ENCODE assay signal across 8 cellular contexts in the genomic region with DNA sequence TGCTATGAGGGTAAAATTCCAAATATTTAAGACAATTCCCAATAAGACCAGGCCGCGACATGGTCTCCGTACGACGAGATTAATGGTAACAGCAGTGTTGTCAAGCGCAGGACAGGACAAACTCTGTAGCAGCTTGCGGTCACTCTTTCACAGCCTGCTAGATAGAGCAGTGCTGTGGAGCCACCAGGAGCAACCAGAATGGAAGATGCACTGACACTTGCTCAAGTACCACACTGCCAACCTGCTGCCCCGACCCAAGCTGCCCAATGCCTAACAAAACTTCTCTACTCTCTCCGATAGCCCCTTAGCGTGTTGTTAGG. TPM values are rescaled to one million over a fixed set of nuclear protein-coding genes. Genes with fewer than 3 reads are reported as not detected.
DNase-seq lines count a peak whose midpoint lies in the region; ATAC-seq and TF ChIP-seq lines count a peak whose summit lies in the region.

No MANE protein-coding gene starts in this region.

- CTCF ChIA-PET in RWPE1 (lab: Yijun Ruan, JAX) = interaction anchor here (0.6 kb wide), 1 partner anchor 92 kb away, joined by 3 read pairs; no protein-coding TSS in a partner anchor

- H3K9ac ChIP-seq in subcutaneous abdominal adipose tissue (ENCODE audit: low read length in 5 of 5) = peak overlapping the region; percentile 82 to 94 (median 93)

- H3K36me3 Mint-ChIP-seq in activated naive CD8-positive, alpha-beta T cell treated with anti-CD3 and anti-CD28 coated beads, Interleukin-2, amount 10 ng/mL, durations not matched to agents 7 days and 5 days = peaks cover 6% of the 10 kb centered on the region
- H3K36me3 Mint-ChIP-seq in activated naive CD8-positive, alpha-beta T cell treated with anti-CD3 and anti-CD28 coated beads for 36 hours = peaks cover 27% of the 10 kb centered on the region

- H3K36me3 ChIP-seq in subcutaneous abdominal adipose tissue (ENCODE audit: control insufficient read depth in 5 of 5, insufficient read depth in 5 of 5, low read length in 5 of 5) = peaks cover 0 to 2% (median 0%) of the 10 kb centered on the region in 5 donors

- peaks cover 2% of the 10 kb centered on the region for H3K4me1 ChIP-seq in right cardiac atrium (ENCODE audit: control insufficient read depth, insufficient read depth, low read length)
- H3K4me1 ChIP-seq in subcutaneous abdominal adipose tissue (ENCODE audit: control insufficient read depth in 5 of 5, insufficient read depth in 5 of 5, low read length in 5 of 5) = peaks cover 0 to 30% (median 27%) of the 10 kb centered on the region in 5 donors

- H3K27me3 ChIP-seq in right cardiac atrium (ENCODE audit: control insufficient read depth, insufficient read depth) (no peaks in the 10 kb centered on the region), subcutaneous abdominal adipose tissue (ENCODE audit: control insufficient read depth in 5 of 5, insufficient read depth in 4 of 5, low read length in 5 of 5) (no peaks in the 10 kb centered on the region)

- POLR2A ChIA-PET in activated naive CD8-positive, alpha-beta T cell treated with anti-CD3 and anti-CD28 coated beads, Interleukin-2, amount 10 ng/mL, durations not matched to agents 7 days and 5 days (lab: Charles Lee) = no interaction called here
- POLR2A ChIA-PET in RWPE1 (lab: Yijun Ruan, JAX; ENCODE audit: low non-redundant PET) = interaction anchor here (0.6 kb wide), 1 partner anchor 291 kb away, joined by 3 read pairs; no protein-coding TSS in a partner anchor

- peak; percentile 29 for ATAC-seq in activated naive CD8-positive, alpha-beta T cell treated with anti-CD3 and anti-CD28 coated beads, Interleukin-2, amount 10 ng/mL, durations not matched to agents 7 days and 5 days (ENCODE audit: low read depth)
- peak; percentile 18 for ATAC-seq in HG02981 (IDR thresholded peaks at IDR 0.05; ENCODE audit: unreplicated experiment)
- peak; percentile 40 to 44 for ATAC-seq in right cardiac atrium

- H3K4me3 ChIP-seq in right cardiac atrium (ENCODE audit: low read length) (peak overlapping the region; percentile 90), subcutaneous abdominal adipose tissue (ENCODE audit: low read depth in 1 of 5, low read length in 5 of 5) (peak overlapping the region; percentile 75 to 97 (median 81))

- no peaks in the 10 kb centered on the region for H3K27me3 Mint-ChIP-seq in activated naive CD8-positive, alpha-beta T cell treated with anti-CD3 and anti-CD28 coated beads, Interleukin-2, amount 10 ng/mL, durations not matched to agents 7 days and 5 days
- H3K27me3 Mint-ChIP-seq in activated naive CD8-positive, alpha-beta T cell treated with anti-CD3 and anti-CD28 coated beads for 36 hours = no peaks in the 10 kb centered on the region

- H3K9me3 ChIP-seq in right cardiac atrium (ENCODE audit: control insufficient read depth, low read length) = no peaks in the 10 kb centered on the region
- H3K9me3 ChIP-seq in subcutaneous abdominal adipose tissue (ENCODE audit: control insufficient read depth in 5 of 5, low read length in 5 of 5) = no peaks in the 10 kb centered on the region

- no peak for DNase-seq in activated naive CD8-positive, alpha-beta T cell treated with anti-CD3 and anti-CD28 coated beads, Interleukin-2, amount 10 ng/mL, durations not matched to agents 7 days and 5 days
- DNase-seq in activated naive CD8-positive, alpha-beta T cell treated with anti-CD3 and anti-CD28 coated beads for 36 hours = no peak
- no peak for DNase-seq in RWPE1 (ENCODE audit: low spot score)
- DNase-seq in right cardiac atrium = no peak
- DNase-seq in HuH-7 (ENCODE audit: low spot score) = no peak
- DNase-seq in NCI-H2196 (lab: John Stamatoyannopoulos, UW; ENCODE audit: unreplicated experiment) = no peak

- H3K4me3 Mint-ChIP-seq in activated naive CD8-positive, alpha-beta T cell treated with anti-CD3 and anti-CD28 coated beads, Interleukin-2, amount 10 ng/mL, durations not matched to agents 7 days and 5 days = no peak overlapping the region
- no peak overlapping the region for H3K4me3 Mint-ChIP-seq in activated naive CD8-positive, alpha-beta T cell treated with anti-CD3 and anti-CD28 coated beads for 36 hours

- H3K27ac Mint-ChIP-seq in activated naive CD8-positive, alpha-beta T cell treated with anti-CD3 and anti-CD28 coated beads, Interleukin-2, amount 10 ng/mL, durations not matched to agents 7 days and 5 days = no peak overlapping the region
- H3K27ac Mint-ChIP-seq in activated naive CD8-positive, alpha-beta T cell treated with anti-CD3 and anti-CD28 coated beads for 36 hours = no peak overlapping the region

- no peak for TF ChIP-seq CTCF in RWPE1 (conservative IDR thresholded peaks at IDR 0.05; ENCODE audit: low read depth)

- intact Hi-C loops in right cardiac atrium (cut with DNase I) = no loop called here

- WGBS in right cardiac atrium = 6% methylated on average over 10 of the region's 10 CpGs

- H3K4me1 Mint-ChIP-seq in activated naive CD8-positive, alpha-beta T cell treated with anti-CD3 and anti-CD28 coated beads, Interleukin-2, amount 10 ng/mL, durations not matched to agents 7 days and 5 days = peaks cover 12% of the 10 kb centered on the region
- H3K4me1 Mint-ChIP-seq in activated naive CD8-positive, alpha-beta T cell treated with anti-CD3 and anti-CD28 coated beads for 36 hours = peaks cover 25% of the 10 kb centered on the region

- no peaks in the 10 kb centered on the region for H3K9me3 Mint-ChIP-seq in activated naive CD8-positive, alpha-beta T cell treated with anti-CD3 and anti-CD28 coated beads, Interleukin-2, amount 10 ng/mL, durations not matched to agents 7 days and 5 days
- H3K9me3 Mint-ChIP-seq in activated naive CD8-positive, alpha-beta T cell treated with anti-CD3 and anti-CD28 coated beads for 36 hours = no peaks in the 10 kb centered on the region

- H3K27ac ChIP-seq in RWPE1 (peak overlapping the region; percentile 94), right cardiac atrium (ENCODE audit: low read length) (peak overlapping the region; percentile 100), subcutaneous abdominal adipose tissue (ENCODE audit: low read depth, low read length) (peak overlapping the region; percentile 99)

RNA-seq across cellular contexts. Expression of a gene that starts 0.6 kb away (rescaled TPM):
- 10 to 100 TPM in 1 of 2 experiments, 1 to 10 TPM in 1; 8.5 to 10.3 TPM for total RNA-seq in activated naive CD8-positive, alpha-beta T cell treated with anti-CD3 and anti-CD28 coated beads, Interleukin-2, amount 10 ng/mL, durations not matched to agents 7 days and 5 days
- total RNA-seq in activated naive CD8-positive, alpha-beta T cell treated with anti-CD3 and anti-CD28 coated beads for 36 hours = 10 to 100 TPM; 18.3 to 20.2 TPM
- total RNA-seq in right cardiac atrium = 10 to 100 TPM in 3 of 4 donors, 1 to 10 TPM in 1; 9.9 to 12.8 (median 11.1) TPM
- 5.2 TPM for polyA plus RNA-seq in right cardiac atrium
